Comparison of ENCODE assay signal across 22 cellular contexts in genomic region chr3:119834754-119835365, GRCh38. TPM values are rescaled to one million over a fixed set of nuclear protein-coding genes. Genes with fewer than 3 reads are reported as not detected.
DNase-seq lines count a peak whose midpoint lies in the region; ATAC-seq and TF ChIP-seq lines count a peak whose summit lies in the region.
"Had no signal": no experiment of that assay in that cellular context is flagged by ENCODE, and none has a peak within 500 bp of the region (broad histone marks: within the 10 kb centered on the region; RNA-seq: fewer than 3 reads in every experiment).

No MANE protein-coding gene starts in this region.

- no peak for DNase-seq in activated CD8-positive, alpha-beta T cell treated with anti-CD3 and anti-CD28 coated beads for 36 hours
- no peak for DNase-seq in activated CD8-positive, alpha-beta T cell treated with anti-CD3 and anti-CD28 coated beads, Interleukin-2, amount 10 ng/mL, durations not matched to agents 7 days and 5 days
- DNase-seq in HL-60 (ENCODE audit: low read depth in 1 of 2, low spot score in 1 of 2) (peak in 1 of 2 experiments; percentile 60), T-helper 17 cell (no peak), immature natural killer cell (no peak), NCI-H2227 (lab: John Stamatoyannopoulos, UW; ENCODE audit: unreplicated experiment) (no peak), NCI-H69 (lab: John Stamatoyannopoulos, UW) (no peak)
- no peak for DNase-seq in stimulated activated naive B cell treated with anti-CD40 and anti-IgM and Interleukin-4, amounts not matched to agents 10 μg/mL and 1 μg/mL and 100 μg/mL, for 72 hours
- DNase-seq: activated CD4-positive, alpha-beta T cell treated with anti-CD3 and anti-CD28 coated beads for 4 hours; activated naive CD8-positive, alpha-beta T cell treated with anti-CD3 and anti-CD28 coated beads, Interleukin-2, amount 10 ng/mL, durations not matched to agents 7 days and 5 days; Caco-2; effector CD8-positive, alpha-beta T cell; erythroblast; foreskin fibroblast; NCI-H1436; NCI-H524 treated with DMSO at 0.1 percent for 48 hours; sigmoid colon; stimulated activated CD4-positive, alpha-beta T cell treated with anti-CD3 and anti-CD28 coated beads, Interleukin-15, amount 100 ng/mL, for 24 hours; SW 1271 had no signal

- peaks cover 4% of the 10 kb centered on the region for H3K36me3 Mint-ChIP-seq in activated CD8-positive, alpha-beta T cell treated with anti-CD3 and anti-CD28 coated beads for 36 hours (ENCODE audit: low read depth)
- H3K36me3 Mint-ChIP-seq in activated CD8-positive, alpha-beta T cell treated with anti-CD3 and anti-CD28 coated beads, Interleukin-2, amount 10 ng/mL, durations not matched to agents 7 days and 5 days (ENCODE audit: low read depth), result peaks cover 12% of the 10 kb centered on the region
- H3K36me3 Mint-ChIP-seq in T-helper 17 cell (ENCODE audit: low read depth), result peaks cover 3% of the 10 kb centered on the region
- H3K36me3 Mint-ChIP-seq in stimulated activated naive B cell treated with anti-CD40 and anti-IgM and Interleukin-4, amounts not matched to agents 10 μg/mL and 1 μg/mL and 100 μg/mL, for 72 hours, result peaks cover 12 to 30% of the 10 kb centered on the region in 2 donors
- peaks cover 3 to 4% (median 4%) of the 10 kb centered on the region in 3 donors for H3K36me3 Mint-ChIP-seq in immature natural killer cell

- POLR2A ChIA-PET in activated CD8-positive, alpha-beta T cell treated with anti-CD3 and anti-CD28 coated beads for 36 hours (lab: Charles Lee), result no interaction called here
- POLR2A ChIA-PET in activated CD8-positive, alpha-beta T cell treated with anti-CD3 and anti-CD28 coated beads, Interleukin-2, amount 10 ng/mL, durations not matched to agents 7 days and 5 days (lab: Charles Lee), result no interaction called here

- no peaks in the 10 kb centered on the region for H3K9me3 ChIP-seq in T-helper 17 cell (ENCODE audit: control insufficient read depth, low read length, poor library complexity, severe bottlenecking)
- H3K9me3 ChIP-seq: BLaER1, Caco-2, sigmoid colon had no signal

- H3K9me3 Mint-ChIP-seq in activated CD8-positive, alpha-beta T cell treated with anti-CD3 and anti-CD28 coated beads for 36 hours, result no peaks in the 10 kb centered on the region
- H3K9me3 Mint-ChIP-seq in activated CD8-positive, alpha-beta T cell treated with anti-CD3 and anti-CD28 coated beads, Interleukin-2, amount 10 ng/mL, durations not matched to agents 7 days and 5 days (ENCODE audit: insufficient read depth), result no peaks in the 10 kb centered on the region
- no peaks in the 10 kb centered on the region for H3K9me3 Mint-ChIP-seq in stimulated activated naive B cell treated with anti-CD40 and anti-IgM and Interleukin-4, amounts not matched to agents 10 μg/mL and 1 μg/mL and 100 μg/mL, for 72 hours
- H3K9me3 Mint-ChIP-seq in immature natural killer cell, result no peaks in the 10 kb centered on the region
- H3K9me3 Mint-ChIP-seq: activated naive CD8-positive, alpha-beta T cell treated with anti-CD3 and anti-CD28 coated beads, Interleukin-2, amount 10 ng/mL, durations not matched to agents 7 days and 5 days had no signal

- peaks cover 10% of the 10 kb centered on the region for H3K4me1 Mint-ChIP-seq in activated CD8-positive, alpha-beta T cell treated with anti-CD3 and anti-CD28 coated beads for 36 hours (ENCODE audit: low read depth)
- H3K4me1 Mint-ChIP-seq in activated CD8-positive, alpha-beta T cell treated with anti-CD3 and anti-CD28 coated beads, Interleukin-2, amount 10 ng/mL, durations not matched to agents 7 days and 5 days (ENCODE audit: low read depth), result no peaks in the 10 kb centered on the region
- peaks cover 9% of the 10 kb centered on the region for H3K4me1 Mint-ChIP-seq in T-helper 17 cell
- H3K4me1 Mint-ChIP-seq in stimulated activated naive B cell treated with anti-CD40 and anti-IgM and Interleukin-4, amounts not matched to agents 10 μg/mL and 1 μg/mL and 100 μg/mL, for 72 hours, result peaks cover 7 to 22% of the 10 kb centered on the region in 2 donors
- peaks cover 15 to 60% of the 10 kb centered on the region in 2 donors for H3K4me1 Mint-ChIP-seq in immature natural killer cell
- H3K4me1 Mint-ChIP-seq: activated naive CD8-positive, alpha-beta T cell treated with anti-CD3 and anti-CD28 coated beads, Interleukin-2, amount 10 ng/mL, durations not matched to agents 7 days and 5 days had no signal

- H3K27ac ChIP-seq in HL-60 (replicated peaks), result peak overlapping the region; percentile 14; the same call in 1 of the 2 replicates
- H3K27ac ChIP-seq: BLaER1, sigmoid colon had no signal

- no peak for TF ChIP-seq CTCF in activated CD8-positive, alpha-beta T cell treated with anti-CD3 and anti-CD28 coated beads for 36 hours (IDR thresholded peaks at IDR 0.05)
- TF ChIP-seq CTCF in HL-60 (IDR thresholded peaks at IDR 0.05; ENCODE audit: insufficient read depth, low read length), result no peak

- H3K27me3 Mint-ChIP-seq in activated CD8-positive, alpha-beta T cell treated with anti-CD3 and anti-CD28 coated beads for 36 hours, result no peaks in the 10 kb centered on the region
- no peaks in the 10 kb centered on the region for H3K27me3 Mint-ChIP-seq in activated CD8-positive, alpha-beta T cell treated with anti-CD3 and anti-CD28 coated beads, Interleukin-2, amount 10 ng/mL, durations not matched to agents 7 days and 5 days (ENCODE audit: low read depth)
- no peaks in the 10 kb centered on the region for H3K27me3 Mint-ChIP-seq in T-helper 17 cell
- H3K27me3 Mint-ChIP-seq in stimulated activated naive B cell treated with anti-CD40 and anti-IgM and Interleukin-4, amounts not matched to agents 10 μg/mL and 1 μg/mL and 100 μg/mL, for 72 hours, result no peaks in the 10 kb centered on the region
- no peaks in the 10 kb centered on the region for H3K27me3 Mint-ChIP-seq in immature natural killer cell (ENCODE audit: low read depth in 3 of 3)
- H3K27me3 Mint-ChIP-seq: activated naive CD8-positive, alpha-beta T cell treated with anti-CD3 and anti-CD28 coated beads, Interleukin-2, amount 10 ng/mL, durations not matched to agents 7 days and 5 days had no signal

- no peak overlapping the region for H3K4me3 Mint-ChIP-seq in activated CD8-positive, alpha-beta T cell treated with anti-CD3 and anti-CD28 coated beads for 36 hours
- H3K4me3 Mint-ChIP-seq in activated CD8-positive, alpha-beta T cell treated with anti-CD3 and anti-CD28 coated beads, Interleukin-2, amount 10 ng/mL, durations not matched to agents 7 days and 5 days, result no peak overlapping the region
- H3K4me3 Mint-ChIP-seq in T-helper 17 cell (no peak overlapping the region), immature natural killer cell (no peak overlapping the region)
- H3K4me3 Mint-ChIP-seq in stimulated activated naive B cell treated with anti-CD40 and anti-IgM and Interleukin-4, amounts not matched to agents 10 μg/mL and 1 μg/mL and 100 μg/mL, for 72 hours, result no peak overlapping the region
- H3K4me3 Mint-ChIP-seq: activated naive CD8-positive, alpha-beta T cell treated with anti-CD3 and anti-CD28 coated beads, Interleukin-2, amount 10 ng/mL, durations not matched to agents 7 days and 5 days had no signal

- ATAC-seq in activated CD8-positive, alpha-beta T cell treated with anti-CD3 and anti-CD28 coated beads for 36 hours, result peak; percentile 53
- no peak for ATAC-seq in activated CD8-positive, alpha-beta T cell treated with anti-CD3 and anti-CD28 coated beads, Interleukin-2, amount 10 ng/mL, durations not matched to agents 7 days and 5 days
- ATAC-seq in T-helper 17 cell, result no peak
- ATAC-seq in stimulated activated naive B cell treated with anti-CD40 and anti-IgM and Interleukin-4, amounts not matched to agents 10 μg/mL and 1 μg/mL and 100 μg/mL, for 72 hours (replicated peaks), result peak; percentile 46 to 47

- no peak overlapping the region for H3K4me3 ChIP-seq in HL-60 (replicated peaks; ENCODE audit: insufficient read depth, low read length)
- H3K4me3 ChIP-seq: BLaER1, sigmoid colon had no signal

- intact Hi-C loops in activated CD8-positive, alpha-beta T cell treated with anti-CD3 and anti-CD28 coated beads for 36 hours (cut with micrococcal nuclease), result no loop called here

- no peak overlapping the region for H3K27ac Mint-ChIP-seq in activated CD8-positive, alpha-beta T cell treated with anti-CD3 and anti-CD28 coated beads for 36 hours
- H3K27ac Mint-ChIP-seq in activated CD8-positive, alpha-beta T cell treated with anti-CD3 and anti-CD28 coated beads, Interleukin-2, amount 10 ng/mL, durations not matched to agents 7 days and 5 days, result no peak overlapping the region
- H3K27ac Mint-ChIP-seq in T-helper 17 cell (peak overlapping the region; percentile 60), immature natural killer cell (no peak overlapping the region)
- peak overlapping the region; percentile 57 for H3K27ac Mint-ChIP-seq in stimulated activated naive B cell treated with anti-CD40 and anti-IgM and Interleukin-4, amounts not matched to agents 10 μg/mL and 1 μg/mL and 100 μg/mL, for 72 hours
- H3K27ac Mint-ChIP-seq: activated naive CD8-positive, alpha-beta T cell treated with anti-CD3 and anti-CD28 coated beads, Interleukin-2, amount 10 ng/mL, durations not matched to agents 7 days and 5 days had no signal

- CTCF ChIA-PET in activated CD8-positive, alpha-beta T cell treated with anti-CD3 and anti-CD28 coated beads for 36 hours (lab: Charles Lee), result no interaction called here
- CTCF ChIA-PET in activated CD8-positive, alpha-beta T cell treated with anti-CD3 and anti-CD28 coated beads, Interleukin-2, amount 10 ng/mL, durations not matched to agents 7 days and 5 days (lab: Charles Lee), result no interaction called here

- no peaks in the 10 kb centered on the region for H3K27me3 ChIP-seq in HL-60 (ENCODE audit: insufficient read depth, poor library complexity, severe bottlenecking)
- H3K27me3 ChIP-seq: BLaER1, sigmoid colon had no signal

RNA-seq across cellular contexts. Expression of gene NR1I2, which starts 53.0 kb away (rescaled TPM):
- 1 to 10 TPM in 1 of 2 experiments, under 1 TPM in 1; 0.70 to 1.0 TPM for total RNA-seq in activated CD8-positive, alpha-beta T cell treated with anti-CD3 and anti-CD28 coated beads for 36 hours
- total RNA-seq in activated CD8-positive, alpha-beta T cell treated with anti-CD3 and anti-CD28 coated beads, Interleukin-2, amount 10 ng/mL, durations not matched to agents 7 days and 5 days, result under 1 TPM; 0.10 to 0.26 TPM
- under 1 TPM in 1 of 2 donors, not detected in 1; 0.20 TPM for total RNA-seq in T-helper 17 cell
- under 1 TPM in 2 of 3 donors, not detected in 1; 0.24 to 0.40 TPM for polyA plus RNA-seq in immature natural killer cell
- total RNA-seq: Caco-2, lower leg skin, mononuclear cell had no signal

Comparison
In these comparisons a context has a peak if more than half of its experiments do, and no peak if none do; other contexts are left out.
1. ATAC-seq: peak in activated CD8-positive, alpha-beta T cell treated with anti-CD3 and anti-CD28 coated beads for 36 hours (single experiment) and stimulated activated naive B cell treated with anti-CD40 and anti-IgM and Interleukin-4, amounts not matched to agents 10 μg/mL and 1 μg/mL and 100 μg/mL, for 72 hours (2 of 2); none in activated CD8-positive, alpha-beta T cell treated with anti-CD3 and anti-CD28 coated beads, Interleukin-2, amount 10 ng/mL, durations not matched to agents 7 days and 5 days (single experiment) and T-helper 17 cell (single experiment).
2. H3K27ac Mint-ChIP-seq: peak in T-helper 17 cell (single experiment) and stimulated activated naive B cell treated with anti-CD40 and anti-IgM and Interleukin-4, amounts not matched to agents 10 μg/mL and 1 μg/mL and 100 μg/mL, for 72 hours (single experiment); none in activated CD8-positive, alpha-beta T cell treated with anti-CD3 and anti-CD28 coated beads for 36 hours (single experiment), activated CD8-positive, alpha-beta T cell treated with anti-CD3 and anti-CD28 coated beads, Interleukin-2, amount 10 ng/mL, durations not matched to agents 7 days and 5 days (single experiment) and immature natural killer cell (0 of 6).